In genomic region chr19:37470216-37470615, GRCh38 we compare ENCODE assay signal across 10 cellular contexts. TPM values are rescaled to one million over a fixed set of nuclear protein-coding genes. Genes with fewer than 3 reads are reported as not detected.
DNase-seq lines count a peak whose midpoint lies in the region; ATAC-seq and TF ChIP-seq lines count a peak whose summit lies in the region.
"Had no signal": no experiment of that assay in that cellular context is flagged by ENCODE, and none has a peak within 500 bp of the region (broad histone marks: within the 10 kb centered on the region; RNA-seq: fewer than 3 reads in every experiment).

No MANE protein-coding gene starts in this region.

- H3K27ac Mint-ChIP-seq in activated naive CD4-positive, alpha-beta T cell treated with anti-CD3 and anti-CD28 coated beads for 36 hours: peak overlapping the region; percentile 94
- peak overlapping the region; percentile 92 for H3K27ac Mint-ChIP-seq in activated CD8-positive, alpha-beta T cell treated with anti-CD3 and anti-CD28 coated beads for 36 hours

- H3K27me3 Mint-ChIP-seq in activated naive CD4-positive, alpha-beta T cell treated with anti-CD3 and anti-CD28 coated beads for 36 hours (ENCODE audit: low read depth): no peaks in the 10 kb centered on the region
- H3K27me3 Mint-ChIP-seq in activated CD8-positive, alpha-beta T cell treated with anti-CD3 and anti-CD28 coated beads for 36 hours: no peaks in the 10 kb centered on the region

- H3K4me1 ChIP-seq in subcutaneous abdominal adipose tissue (ENCODE audit: control insufficient read depth in 5 of 5, insufficient read depth in 5 of 5, low read length in 5 of 5): peaks cover 2 to 38% (median 32%) of the 10 kb centered on the region in 5 donors
- H3K4me1 ChIP-seq in Peyer's patch: peaks cover 0 to 10% (median 5%) of the 10 kb centered on the region in 4 donors

- H3K9me3 ChIP-seq in iPS-18c (ENCODE audit: control insufficient read depth, insufficient read depth, low read length) (no peaks in the 10 kb centered on the region), subcutaneous abdominal adipose tissue (ENCODE audit: control insufficient read depth in 5 of 5, low read length in 5 of 5) (peaks cover 0 to 22% (median 14%) of the 10 kb centered on the region in 5 donors), Peyer's patch (peaks cover 0 to 30% (median 0%) of the 10 kb centered on the region in 4 donors)

- no peak for ATAC-seq in activated CD8-positive, alpha-beta T cell treated with anti-CD3 and anti-CD28 coated beads for 36 hours

- H3K27ac ChIP-seq in subcutaneous abdominal adipose tissue (ENCODE audit: low read depth, low read length): no peak overlapping the region
- no peak overlapping the region for H3K27ac ChIP-seq in Peyer's patch
- H3K27ac ChIP-seq: SJSA1 had no signal

- DNase-seq in activated naive CD4-positive, alpha-beta T cell treated with anti-CD3 and anti-CD28 coated beads for 36 hours: no peak
- DNase-seq in activated naive CD4-positive, alpha-beta T cell (lab: John Stamatoyannopoulos, UW): no peak
- no peak for DNase-seq in activated CD8-positive, alpha-beta T cell treated with anti-CD3 and anti-CD28 coated beads for 36 hours
- no peak for DNase-seq in Peyer's patch
- DNase-seq in germinal center (ENCODE audit: low spot score): no peak
- no peak for DNase-seq in H7
- DNase-seq: cerebellar nuclear complex had no signal

- peak overlapping the region; percentile 96 for H3K4me3 Mint-ChIP-seq in activated naive CD4-positive, alpha-beta T cell treated with anti-CD3 and anti-CD28 coated beads for 36 hours
- peak overlapping the region; percentile 85 for H3K4me3 Mint-ChIP-seq in activated CD8-positive, alpha-beta T cell treated with anti-CD3 and anti-CD28 coated beads for 36 hours

- POLR2A ChIA-PET in activated CD8-positive, alpha-beta T cell treated with anti-CD3 and anti-CD28 coated beads for 36 hours (lab: Charles Lee): no interaction called here

- H3K4me3 ChIP-seq in iPS-18c (ENCODE audit: insufficient read depth, low read depth, low read length) (peak overlapping the region; percentile 85; the same call in 1 of the 2 replicates), subcutaneous abdominal adipose tissue (ENCODE audit: low read depth in 1 of 5, low read length in 5 of 5) (peak overlapping the region in 4 of 5 donors; percentile 86 to 99 (median 88)), Peyer's patch (peak overlapping the region in 1 of 4 donors; percentile 65), H7 (ENCODE audit: insufficient read depth, low read depth, low read length) (no peak overlapping the region)

- peaks cover 6 to 17% (median 12%) of the 10 kb centered on the region in 5 donors for H3K36me3 ChIP-seq in subcutaneous abdominal adipose tissue (ENCODE audit: control insufficient read depth in 5 of 5, insufficient read depth in 5 of 5, low read length in 5 of 5)
- peaks cover 0 to 9% (median 0%) of the 10 kb centered on the region in 3 donors for H3K36me3 ChIP-seq in Peyer's patch
- no peaks in the 10 kb centered on the region for H3K36me3 ChIP-seq in H7 (replicated peaks; ENCODE audit: control insufficient read depth, insufficient read depth, low read length)

- H3K9me3 Mint-ChIP-seq in activated naive CD4-positive, alpha-beta T cell treated with anti-CD3 and anti-CD28 coated beads for 36 hours: peaks cover 5% of the 10 kb centered on the region
- peaks cover 6% of the 10 kb centered on the region for H3K9me3 Mint-ChIP-seq in activated CD8-positive, alpha-beta T cell treated with anti-CD3 and anti-CD28 coated beads for 36 hours

- intact Hi-C loops in activated naive CD4-positive, alpha-beta T cell treated with anti-CD3 and anti-CD28 coated beads for 36 hours (cut with micrococcal nuclease): no loop called here
- intact Hi-C loops in activated CD8-positive, alpha-beta T cell treated with anti-CD3 and anti-CD28 coated beads for 36 hours (cut with micrococcal nuclease): no loop called here

- CTCF ChIA-PET in activated naive CD4-positive, alpha-beta T cell treated with anti-CD3 and anti-CD28 coated beads for 36 hours (lab: Charles Lee): no interaction called here
- CTCF ChIA-PET in activated CD8-positive, alpha-beta T cell treated with anti-CD3 and anti-CD28 coated beads for 36 hours (lab: Charles Lee): no interaction called here

- H3K36me3 Mint-ChIP-seq in activated naive CD4-positive, alpha-beta T cell treated with anti-CD3 and anti-CD28 coated beads for 36 hours (ENCODE audit: low read depth): peaks cover 30% of the 10 kb centered on the region
- H3K36me3 Mint-ChIP-seq in activated CD8-positive, alpha-beta T cell treated with anti-CD3 and anti-CD28 coated beads for 36 hours (ENCODE audit: low read depth): peaks cover 27% of the 10 kb centered on the region

- peaks cover 28% of the 10 kb centered on the region for H3K4me1 Mint-ChIP-seq in activated naive CD4-positive, alpha-beta T cell treated with anti-CD3 and anti-CD28 coated beads for 36 hours (ENCODE audit: low read depth)
- peaks cover 22% of the 10 kb centered on the region for H3K4me1 Mint-ChIP-seq in activated CD8-positive, alpha-beta T cell treated with anti-CD3 and anti-CD28 coated beads for 36 hours (ENCODE audit: low read depth)

- TF ChIP-seq POLR2A in Peyer's patch (IDR thresholded peaks at IDR 0.05): no peak

- peak overlapping the region in 3 of 5 donors; percentile 69 to 99 (median 80) for H3K9ac ChIP-seq in subcutaneous abdominal adipose tissue (ENCODE audit: low read length in 5 of 5)

- H3K27me3 ChIP-seq in subcutaneous abdominal adipose tissue (ENCODE audit: control insufficient read depth in 5 of 5, insufficient read depth in 4 of 5, low read length in 5 of 5) (no peaks in the 10 kb centered on the region), Peyer's patch (no peaks in the 10 kb centered on the region), H7 (ENCODE audit: control insufficient read depth, insufficient read depth, low read length) (no peaks in the 10 kb centered on the region)
- H3K27me3 ChIP-seq: SJSA1 had no signal

- no peak for TF ChIP-seq CTCF in activated CD8-positive, alpha-beta T cell treated with anti-CD3 and anti-CD28 coated beads for 36 hours (IDR thresholded peaks at IDR 0.05)
- no peak for TF ChIP-seq CTCF in Peyer's patch (IDR thresholded peaks at IDR 0.05)

RNA-seq across cellular contexts. Expression of gene ZNF570, which starts 1.1 kb away (rescaled TPM):
- total RNA-seq in activated naive CD4-positive, alpha-beta T cell treated with anti-CD3 and anti-CD28 coated beads for 36 hours: 1 to 10 TPM; 3.1 to 3.7 TPM
- 1 to 10 TPM; 5.2 to 5.3 TPM for total RNA-seq in activated CD8-positive, alpha-beta T cell treated with anti-CD3 and anti-CD28 coated beads for 36 hours
- total RNA-seq in Peyer's patch: 1 to 10 TPM; 3.0 to 6.6 (median 4.9) TPM
- total RNA-seq in H7 (2014; rRNA removed; shearing (Covaris generic)): 4.2 and 5.1 TPM in 2 replicates

RNA-seq across cellular contexts. Expression of gene ZNF569, which starts 3.0 kb away (rescaled TPM):
- 10 to 100 TPM in 1 of 2 experiments, 1 to 10 TPM in 1; 8.6 to 10.6 TPM for total RNA-seq in activated naive CD4-positive, alpha-beta T cell treated with anti-CD3 and anti-CD28 coated beads for 36 hours
- 10 to 100 TPM in 1 of 2 experiments, 1 to 10 TPM in 1; 7.5 to 11.3 TPM for total RNA-seq in activated CD8-positive, alpha-beta T cell treated with anti-CD3 and anti-CD28 coated beads for 36 hours
- 1 to 10 TPM; 1.1 to 3.5 (median 1.4) TPM for total RNA-seq in Peyer's patch
- total RNA-seq in H7 (2014; rRNA removed; shearing (Covaris generic)): 7.4 and 12.5 TPM in 2 replicates

RNA-seq across cellular contexts. Expression of gene ZNF793, which starts 36.5 kb away (rescaled TPM):
- total RNA-seq in activated naive CD4-positive, alpha-beta T cell treated with anti-CD3 and anti-CD28 coated beads for 36 hours: 1 to 10 TPM; 3.8 to 3.9 TPM
- 1 to 10 TPM; 3.5 to 3.8 TPM for total RNA-seq in activated CD8-positive, alpha-beta T cell treated with anti-CD3 and anti-CD28 coated beads for 36 hours
- 10 to 100 TPM in 1 of 4 donors, 1 to 10 TPM in 3; 1.6 to 15.7 (median 5.0) TPM for total RNA-seq in Peyer's patch
- total RNA-seq in H7 (2014; rRNA removed; shearing (Covaris generic)): 2.1 and 5.7 TPM in 2 replicates
